ENCODE assay signal across 8 cellular contexts in genomic region chr6:7145269-7146078, GRCh38. TPM values are rescaled to one million over a fixed set of nuclear protein-coding genes. Genes with fewer than 3 reads are reported as not detected.
A peak's percentile ranks its signal among the peaks of the same experiment; 100 is the strongest.
DNase-seq lines count a peak whose midpoint lies in the region; ATAC-seq and TF ChIP-seq lines count a peak whose summit lies in the region.

No MANE protein-coding gene starts in this region.

- peak overlapping the region; percentile 90 for H3K27ac Mint-ChIP-seq in activated T-cell treated with anti-CD3 and anti-CD28 coated beads, Interleukin-2, amount 50 U/mL, for 24 hours
- peak overlapping the region; percentile 98 for H3K27ac Mint-ChIP-seq in type B pancreatic cell

- ATAC-seq in GM18520 (IDR thresholded peaks at IDR 0.05; ENCODE audit: unreplicated experiment) (no peak), HG02840 (IDR thresholded peaks at IDR 0.05; ENCODE audit: low FRiP score, unreplicated experiment) (no peak)

- H3K4me3 Mint-ChIP-seq in activated T-cell treated with anti-CD3 and anti-CD28 coated beads, Interleukin-2, amount 50 U/mL, for 24 hours: peak overlapping the region; percentile 62
- peak overlapping the region; percentile 86 for H3K4me3 Mint-ChIP-seq in type B pancreatic cell

- DNase-seq in activated T-cell treated with anti-CD3 and anti-CD28 coated beads, Interleukin-2, amount 50 U/mL, for 24 hours: no peak
- DNase-seq in activated T-cell treated with anti-CD3 and anti-CD28 coated beads, Interleukin-2, amount 50 U/mL, for 1 hour: no peak
- DNase-seq in type B pancreatic cell (ENCODE audit: extremely low spot score, unreplicated experiment): no peak
- no peak for DNase-seq in GM10266 (ENCODE audit: extremely low spot score)

- no peaks in the 10 kb centered on the region for H3K9me3 Mint-ChIP-seq in activated T-cell treated with anti-CD3 and anti-CD28 coated beads, Interleukin-2, amount 50 U/mL, for 24 hours
- H3K9me3 Mint-ChIP-seq in type B pancreatic cell: no peaks in the 10 kb centered on the region

- H3K27me3 Mint-ChIP-seq in activated T-cell treated with anti-CD3 and anti-CD28 coated beads, Interleukin-2, amount 50 U/mL, for 24 hours: no peaks in the 10 kb centered on the region
- H3K27me3 Mint-ChIP-seq in type B pancreatic cell: no peaks in the 10 kb centered on the region

- H3K4me1 Mint-ChIP-seq in activated T-cell treated with anti-CD3 and anti-CD28 coated beads, Interleukin-2, amount 50 U/mL, for 24 hours (ENCODE audit: low read depth): peaks cover 83% of the 10 kb centered on the region
- peaks cover 64% of the 10 kb centered on the region for H3K4me1 Mint-ChIP-seq in type B pancreatic cell (ENCODE audit: unreplicated experiment)

- no peaks in the 10 kb centered on the region for H3K27me3 ChIP-seq in layer of hippocampus (ENCODE audit: control insufficient read depth, insufficient read depth, low read length)

- peaks cover 3% of the 10 kb centered on the region for H3K36me3 Mint-ChIP-seq in activated T-cell treated with anti-CD3 and anti-CD28 coated beads, Interleukin-2, amount 50 U/mL, for 24 hours (ENCODE audit: low read depth)
- H3K36me3 Mint-ChIP-seq in type B pancreatic cell: peaks cover 4% of the 10 kb centered on the region

- TF ChIP-seq CTCF in VCaP (conservative IDR thresholded peaks at IDR 0.05): no peak
- TF ChIP-seq CTCF in type B pancreatic cell (conservative IDR thresholded peaks at IDR 0.05): no peak
- TF ChIP-seq CTCF in GM10266 (IDR thresholded peaks at IDR 0.05; ENCODE audit: control insufficient read depth, insufficient read depth, low read depth, missing control alignments): no peak

- H3K27ac ChIP-seq in VCaP (peak overlapping the region; percentile 85), layer of hippocampus (ENCODE audit: low read depth, low read length) (peak overlapping the region; percentile 19)

RNA-seq across cellular contexts. Expression of gene RREB1, which starts 37.7 kb away (rescaled TPM):
- 43.9 and 67.0 TPM in 2 replicates for total RNA-seq in type B pancreatic cell (ENCODE audit: low replicate concordance)
